1 cellular context compared by ENCODE assay signal in genomic region chr9:2725929-2726328, GRCh38.
TF ChIP-seq lines count a peak whose summit lies in the region.

No MANE protein-coding gene starts in this region.

TF ChIP-seq in IMR-90, 13 proteins besides CTCF, POLR2A, EP300 and RAD21 (continued from another document):
- TF ChIP-seq NFE2L2 (IDR thresholded peaks at IDR 0.05; ENCODE audit: low read depth, low read length) = no peak
- no peak for TF ChIP-seq BHLHE40 (IDR thresholded peaks at IDR 0.05; ENCODE audit: low read depth, low read length)
- no peak for TF ChIP-seq SMC3 (IDR thresholded peaks at IDR 0.05; ENCODE audit: low read depth, low read length)
- TF ChIP-seq MAFK (IDR thresholded peaks at IDR 0.05; ENCODE audit: low read depth, low read length) = no peak
- TF ChIP-seq ELK1 (IDR thresholded peaks at IDR 0.05; ENCODE audit: borderline replicate concordance, low read depth, low read length) = no peak
- TF ChIP-seq CEBPB (IDR thresholded peaks at IDR 0.05; ENCODE audit: low read depth, low read length) = no peak
- TF ChIP-seq MXI1 (IDR thresholded peaks at IDR 0.05; ENCODE audit: borderline replicate concordance, low read depth, low read length) = no peak
- TF ChIP-seq RFX5 (IDR thresholded peaks at IDR 0.05; ENCODE audit: low read depth, low read length) = no peak
- TF ChIP-seq FOS (IDR thresholded peaks at IDR 0.05; ENCODE audit: low read depth, low read length) = no peak
- no peak for TF ChIP-seq CHD1 (IDR thresholded peaks at IDR 0.05; ENCODE audit: low read depth, low read length)
- TF ChIP-seq, protein P1, sequence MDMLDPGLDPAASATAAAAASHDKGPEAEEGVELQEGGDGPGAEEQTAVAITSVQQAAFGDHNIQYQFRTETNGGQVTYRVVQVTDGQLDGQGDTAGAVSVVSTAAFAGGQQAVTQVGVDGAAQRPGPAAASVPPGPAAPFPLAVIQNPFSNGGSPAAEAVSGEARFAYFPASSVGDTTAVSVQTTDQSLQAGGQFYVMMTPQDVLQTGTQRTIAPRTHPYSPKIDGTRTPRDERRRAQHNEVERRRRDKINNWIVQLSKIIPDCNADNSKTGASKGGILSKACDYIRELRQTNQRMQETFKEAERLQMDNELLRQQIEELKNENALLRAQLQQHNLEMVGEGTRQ (IDR thresholded peaks at IDR 0.05; ENCODE audit: low read depth, low read length) = no peak
